Comparison of ENCODE assay signal across 8 cellular contexts in the genomic region with DNA sequence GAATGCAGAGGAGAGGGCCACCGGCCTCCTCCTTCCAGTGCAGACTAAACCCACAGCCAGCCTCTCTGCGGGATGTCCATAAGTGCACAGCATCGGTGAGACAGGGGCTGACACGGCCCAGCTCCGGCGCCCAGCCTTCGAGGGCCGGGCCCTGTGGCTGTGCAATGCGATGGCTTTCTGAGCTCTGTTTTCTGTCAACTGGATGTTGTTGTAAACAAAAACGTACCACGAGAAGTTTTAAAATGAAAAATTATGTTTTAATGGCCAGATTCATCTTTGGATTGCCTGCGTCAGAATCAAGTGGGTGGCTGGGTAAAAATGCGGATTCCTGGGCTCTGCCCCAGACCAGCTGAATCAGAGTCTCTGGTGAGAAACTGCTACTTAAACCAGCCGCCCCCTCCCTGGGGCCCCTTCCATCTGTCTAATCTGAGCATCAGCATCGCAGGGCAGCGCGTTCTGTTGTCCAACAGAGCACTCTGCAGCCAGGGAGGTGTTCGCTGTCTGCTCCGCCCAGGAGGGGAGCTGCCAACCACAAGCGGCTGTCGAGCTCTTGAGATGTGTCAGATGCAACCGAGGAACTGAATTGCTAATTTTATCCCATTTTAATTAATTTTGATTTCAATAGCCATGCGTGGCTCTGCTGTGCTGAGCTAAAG.
DNase-seq lines count a peak whose midpoint lies in the region; ATAC-seq, FAIRE-seq and TF ChIP-seq lines count a peak whose summit lies in the region.

No MANE protein-coding gene starts in this region.

- H3K79me2 ChIP-seq in astrocyte (ENCODE audit: insufficient read depth, low read length), result peaks cover 15% of the 10 kb centered on the region

- no peak for TF ChIP-seq CTCF in astrocyte (IDR thresholded peaks at IDR 0.05; ENCODE audit: insufficient read depth, low read depth, low read length)

- peaks cover 48% of the 10 kb centered on the region for H4K20me1 ChIP-seq in astrocyte (ENCODE audit: insufficient read depth, low read length)

- H2AFZ ChIP-seq in astrocyte (ENCODE audit: low read depth, low read length), result no peak overlapping the region

- H3K27ac Mint-ChIP-seq in astrocyte (ENCODE audit: unreplicated experiment), result peak overlapping the region; percentile 88
- peak overlapping the region; percentile 64 for H3K27ac Mint-ChIP-seq in stimulated activated effector memory CD8-positive, alpha-beta T cell treated with anti-CD3 and anti-CD28 coated beads, Interleukin-12 subunit alpha, Interleukin-12 subunit beta, amount 100 ng/mL, for 72 hours

- peaks cover 34% of the 10 kb centered on the region for H3K4me1 ChIP-seq in astrocyte (ENCODE audit: insufficient read depth, low read length)

- FAIRE-seq in astrocyte (lab: Jason Lieb, UNC), result no peak

- no peaks in the 10 kb centered on the region for H3K9me3 ChIP-seq in astrocyte (ENCODE audit: insufficient read depth, low read depth, low read length)

- no peaks in the 10 kb centered on the region for H3K27me3 Mint-ChIP-seq in astrocyte (ENCODE audit: low read depth, unreplicated experiment)

- no peak overlapping the region for H3K4me3 Mint-ChIP-seq in astrocyte (ENCODE audit: unreplicated experiment)
- H3K4me3 Mint-ChIP-seq in stimulated activated effector memory CD8-positive, alpha-beta T cell treated with anti-CD3 and anti-CD28 coated beads, Interleukin-12 subunit alpha, Interleukin-12 subunit beta, amount 100 ng/mL, for 72 hours, result peak overlapping the region; percentile 22

- peaks cover 7% of the 10 kb centered on the region for H3K36me3 Mint-ChIP-seq in astrocyte (ENCODE audit: low read depth, unreplicated experiment)
- peaks cover 66% of the 10 kb centered on the region for H3K36me3 Mint-ChIP-seq in stimulated activated effector memory CD8-positive, alpha-beta T cell treated with anti-CD3 and anti-CD28 coated beads, Interleukin-12 subunit alpha, Interleukin-12 subunit beta, amount 100 ng/mL, for 72 hours

- H3K9ac ChIP-seq in astrocyte (ENCODE audit: low read length), result peak overlapping the region; percentile 19

- H3K27me3 ChIP-seq in astrocyte (ENCODE audit: insufficient read depth, low read length), result no peaks in the 10 kb centered on the region

- no peak overlapping the region for H3K4me3 ChIP-seq in astrocyte (ENCODE audit: insufficient read depth, low read depth, low read length)

- H3K4me1 Mint-ChIP-seq in astrocyte (ENCODE audit: low read depth, unreplicated experiment), result peaks cover 31% of the 10 kb centered on the region
- H3K4me1 Mint-ChIP-seq in stimulated activated effector memory CD8-positive, alpha-beta T cell treated with anti-CD3 and anti-CD28 coated beads, Interleukin-12 subunit alpha, Interleukin-12 subunit beta, amount 100 ng/mL, for 72 hours, result peaks cover 41% of the 10 kb centered on the region

- DNase-seq in MV-4-11 (lab: John Stamatoyannopoulos, UW) (peak; percentile 41), astrocyte (ENCODE audit: low read depth) (peak; percentile 75), islet precursor cell (peak; percentile 69), DMS79 treated with DMSO at 0.1 percent for 48 hours (lab: John Stamatoyannopoulos, UW) (no peak), left lobe of liver (ENCODE audit: low spot score) (no peak)
- peak in 1 of 2 donors; percentile 57 for DNase-seq in stimulated activated effector memory CD8-positive, alpha-beta T cell treated with anti-CD3 and anti-CD28 coated beads, Interleukin-12 subunit alpha, Interleukin-12 subunit beta, amount 100 ng/mL, for 72 hours (ENCODE audit: low spot score in 2 of 2)

- H3K27ac ChIP-seq in astrocyte (ENCODE audit: low read depth, low read length), result peak overlapping the region; percentile 63

- ATAC-seq in stimulated activated effector memory CD8-positive, alpha-beta T cell treated with anti-CD3 and anti-CD28 coated beads, Interleukin-12 subunit alpha, Interleukin-12 subunit beta, amount 100 ng/mL, for 72 hours, result peak; percentile 78
- ATAC-seq in GM21526 (IDR thresholded peaks at IDR 0.05; ENCODE audit: low FRiP score, unreplicated experiment) (no peak), HG03354 (IDR thresholded peaks at IDR 0.05; ENCODE audit: poor library complexity, severe bottlenecking, unreplicated experiment) (no peak), left lobe of liver (no peak)

- peaks cover 5% of the 10 kb centered on the region for H3K36me3 ChIP-seq in astrocyte (ENCODE audit: insufficient read depth, low read length)

- H3K9me3 Mint-ChIP-seq in astrocyte (ENCODE audit: unreplicated experiment), result no peaks in the 10 kb centered on the region
- H3K9me3 Mint-ChIP-seq in stimulated activated effector memory CD8-positive, alpha-beta T cell treated with anti-CD3 and anti-CD28 coated beads, Interleukin-12 subunit alpha, Interleukin-12 subunit beta, amount 100 ng/mL, for 72 hours, result no peaks in the 10 kb centered on the region

- H3K4me2 ChIP-seq in astrocyte (ENCODE audit: low read length), result peak overlapping the region; percentile 28

Comparison
In these comparisons a context has a peak if more than half of its experiments do, and no peak if none do; other contexts are left out.
1. DNase-seq: peak in MV-4-11 (single experiment), astrocyte (single experiment) and islet precursor cell (single experiment); none in DMS79 treated with DMSO at 0.1 percent for 48 hours (single experiment) and left lobe of liver (single experiment).